26 cellular contexts compared by ENCODE assay signal in the genomic region with DNA sequence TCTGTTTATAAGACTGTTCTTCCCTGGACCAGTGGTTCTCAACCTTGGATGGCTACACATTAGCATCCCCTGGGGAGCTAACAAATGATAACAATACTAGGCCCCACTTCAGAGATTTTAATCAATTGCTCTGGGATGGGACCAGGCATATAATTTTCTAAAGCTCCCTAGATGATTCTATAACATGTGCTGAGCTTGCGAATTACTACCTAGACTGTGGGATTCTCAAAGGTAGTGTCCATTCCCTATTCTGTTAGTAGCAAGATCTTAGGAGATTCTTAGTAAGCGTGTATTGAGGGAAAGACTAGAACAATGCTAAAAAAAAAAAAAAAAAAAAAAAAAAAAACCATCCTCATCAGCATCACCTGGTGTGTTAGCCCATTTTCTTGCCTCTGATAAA.
"Had no signal": no experiment of that assay in that cellular context is flagged by ENCODE, and none has a peak within 500 bp of the region (broad histone marks: within the 10 kb centered on the region; RNA-seq: fewer than 3 reads in every experiment).

No MANE protein-coding gene starts in this region.

- H3K4me3 ChIP-seq: colonic mucosa, esophagus squamous epithelium, gastrocnemius medialis, heart right ventricle, left lung, lower lobe of right lung, mucosa of descending colon had no signal

- H3K36me3 ChIP-seq: colonic mucosa, esophagus squamous epithelium, gastrocnemius medialis, heart right ventricle, left lung, lower lobe of right lung had no signal

- ATAC-seq: effector memory CD8-positive, alpha-beta T cell; esophagus mucosa; gastrocnemius medialis; heart right ventricle; left cardiac atrium; left lung; left ventricle myocardium superior; lower lobe of right lung; mucosa of descending colon had no signal

- H3K27ac ChIP-seq: colonic mucosa, epithelial cell of prostate, esophagus squamous epithelium, gastrocnemius medialis, heart right ventricle, left lung, lower lobe of right lung had no signal

- H3K4me1 ChIP-seq: colonic mucosa, esophagus squamous epithelium, gastrocnemius medialis, heart right ventricle, left lung, lower lobe of right lung had no signal

- DNase-seq: colonic mucosa; cortex of kidney; effector CD8-positive, alpha-beta T cell; effector memory CD8-positive, alpha-beta T cell; endodermal cell; erythroblast; esophagus squamous epithelium; foreskin fibroblast; foreskin melanocyte; gastrocnemius medialis; glutamatergic neuron; head of caudate nucleus; heart right ventricle; hippocampal formation; left cardiac atrium; left lung; left ventricle myocardium superior; lower lobe of right lung; mesenchymal stem cell; mucosa of descending colon; naive B cell had no signal

- H3K27me3 ChIP-seq: colonic mucosa, gastrocnemius medialis, left lung had no signal

- FAIRE-seq: endometrium, islet of Langerhans, keratinocyte had no signal

- H3K9me3 ChIP-seq: colonic mucosa, esophagus squamous epithelium, gastrocnemius medialis, heart right ventricle, left lung, lower lobe of right lung, mucosa of descending colon had no signal
